In the genomic region with DNA sequence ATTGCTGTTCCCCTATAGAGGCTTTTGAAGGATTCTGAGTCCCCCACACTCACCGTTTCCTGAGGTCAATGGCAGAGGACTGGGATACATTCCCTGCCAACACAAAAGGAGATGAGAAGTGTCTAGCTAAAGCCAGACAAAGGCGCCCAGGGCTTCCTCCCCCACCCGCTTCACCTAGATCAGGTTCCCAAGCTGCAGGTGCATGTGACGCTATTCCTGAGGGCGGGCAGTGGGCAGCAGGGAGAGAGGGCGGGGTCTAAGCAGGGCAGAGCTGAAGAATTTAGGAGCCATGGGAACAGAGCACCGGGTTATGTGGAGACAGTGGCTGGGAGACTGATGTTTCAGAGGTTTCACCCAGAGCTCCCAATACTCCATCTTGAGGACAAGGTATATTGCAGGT, we compare ENCODE assay signal across 9 cellular contexts. TPM values are rescaled to one million over a fixed set of nuclear protein-coding genes. Genes with fewer than 3 reads are reported as not detected.
DNase-seq lines count a peak whose midpoint lies in the region; ATAC-seq lines count a peak whose summit lies in the region.
"Had no signal": no experiment of that assay in that cellular context is flagged by ENCODE, and none has a peak within 500 bp of the region (broad histone marks: within the 10 kb centered on the region; RNA-seq: fewer than 3 reads in every experiment).

No MANE protein-coding gene starts in this region.

- no peak for ATAC-seq in GM18519 (IDR thresholded peaks at IDR 0.05; ENCODE audit: low FRiP score, unreplicated experiment)
- ATAC-seq in HG03439 (IDR thresholded peaks at IDR 0.05; ENCODE audit: unreplicated experiment) = no peak

- H3K4me3 ChIP-seq in BLaER1 treated with 17β-estradiol and CSF1 and Interleukin-3, amounts not matched to agents 10 nM and 100 nM = no peak overlapping the region
- H3K4me3 ChIP-seq in adipocyte (ENCODE audit: low read length) = no peak overlapping the region
- H3K4me3 ChIP-seq in mesodermal cell (ENCODE audit: extremely low read depth, insufficient read depth, low read length, poor library complexity, severe bottlenecking) = no peak overlapping the region

- H3K4me2 ChIP-seq in BLaER1 treated with 17β-estradiol and CSF1 and Interleukin-3, amounts not matched to agents 10 nM and 100 nM = peak overlapping the region in 10 of 11 experiments; percentile 4 to 100 (median 98); a peak in 13 of 22 replicates

- peaks cover 68 to 82% (median 77%) of the 10 kb centered on the region in 10 experiments for H3K4me1 ChIP-seq in BLaER1 treated with 17β-estradiol and CSF1 and Interleukin-3, amounts not matched to agents 10 nM and 100 nM
- peaks cover 58% of the 10 kb centered on the region for H3K4me1 ChIP-seq in adipocyte (ENCODE audit: control insufficient read depth, insufficient read depth, low read length)
- H3K4me1 ChIP-seq in mesodermal cell (ENCODE audit: control insufficient read depth, insufficient read depth, low read length, poor library complexity, severe bottlenecking) = peaks cover 30% of the 10 kb centered on the region

- 0 out of 22 replicates have a peak overlapping the region, but pooled peaks of 1 of the 11 experiments have one; percentile 8 for H3K27ac ChIP-seq in BLaER1 treated with 17β-estradiol and CSF1 and Interleukin-3, amounts not matched to agents 10 nM and 100 nM
- peak overlapping the region; percentile 91 for H3K27ac ChIP-seq in mesodermal cell (ENCODE audit: low read depth, low read length, severe bottlenecking)

- 0 out of 22 replicates have a peak, but pooled peaks cover 0 to 5% (median 0%) of the 10 kb centered on the region in 11 experiments for H3K9me3 ChIP-seq in BLaER1 treated with 17β-estradiol and CSF1 and Interleukin-3, amounts not matched to agents 10 nM and 100 nM (replicated peaks in 1 of 11)
- H3K9me3 ChIP-seq in adipocyte (ENCODE audit: control insufficient read depth, low read length) (no peaks in the 10 kb centered on the region), mesodermal cell (ENCODE audit: control insufficient read depth, low read length) (no peaks in the 10 kb centered on the region)

- no peaks in the 10 kb centered on the region for H3K27me3 ChIP-seq in BLaER1 treated with 17β-estradiol and CSF1 and Interleukin-3, amounts not matched to agents 10 nM and 100 nM
- H3K27me3 ChIP-seq in adipocyte (replicated peaks; ENCODE audit: control insufficient read depth, insufficient read depth, low read length) = no peaks in the 10 kb centered on the region

- H4K20me1 ChIP-seq in BLaER1 treated with 17β-estradiol and CSF1 and Interleukin-3, amounts not matched to agents 10 nM and 100 nM = no peaks in the 10 kb centered on the region

- 92% methylated on average over 2 of the region's 7 CpGs; no CpG with 5 or more reads in 1 of the 2 experiments for WGBS in mesodermal cell (ENCODE audit: insufficient coverage in 2 of 2), 2 experiments

- no peak overlapping the region for H3K9ac ChIP-seq in BLaER1 treated with 17β-estradiol and CSF1 and Interleukin-3, amounts not matched to agents 10 nM and 100 nM
- peak overlapping the region; percentile 73 for H3K9ac ChIP-seq in adipocyte (ENCODE audit: low read length)

- DNase-seq in NCI-H1092 treated with DMSO at 0.1 percent for 48 hours (lab: John Stamatoyannopoulos, UW) (peak; percentile 41), adipocyte (ENCODE audit: low read depth) (no peak), activated gamma-delta T cell treated with Interleukin-2 at 50 U/mL for 16 hours (no peak), cerebellar cortex (ENCODE audit: low spot score) (no peak)
- DNase-seq: nucleus accumbens had no signal

- H3K36me3 ChIP-seq in BLaER1 treated with 17β-estradiol and CSF1 and Interleukin-3, amounts not matched to agents 10 nM and 100 nM = 0 out of 22 replicates have a peak, but pooled peaks cover 0 to 4% (median 0%) of the 10 kb centered on the region in 11 experiments
- H3K36me3 ChIP-seq in adipocyte (ENCODE audit: control insufficient read depth, insufficient read depth, low read length, severe bottlenecking) (no peaks in the 10 kb centered on the region), mesodermal cell (ENCODE audit: control insufficient read depth, insufficient read depth, low read length) (no peaks in the 10 kb centered on the region)

RNA-seq across cellular contexts. Expression of a gene that starts 6.0 kb away (rescaled TPM):
- polyA plus RNA-seq in mesodermal cell (2013, experiment 1 of 2) = 106 TPM
- polyA plus RNA-seq in mesodermal cell (2013, experiment 2 of 2) = 77.0 TPM

RNA-seq across cellular contexts. Expression of a gene that starts 36.4 kb away (rescaled TPM):
- 466 TPM for polyA plus RNA-seq in mesodermal cell (2013, experiment 1 of 2)
- 390 TPM for polyA plus RNA-seq in mesodermal cell (2013, experiment 2 of 2)

RNA-seq across cellular contexts. Expression of a gene that starts 42.9 kb away (rescaled TPM):
- not detected for polyA plus RNA-seq in mesodermal cell (2013, experiment 1 of 2)
- not detected for polyA plus RNA-seq in mesodermal cell (2013, experiment 2 of 2)

RNA-seq across cellular contexts. Expression of a gene that starts 50.1 kb away (rescaled TPM):
- polyA plus RNA-seq in mesodermal cell (2013, experiment 1 of 2) = 37.3 TPM
- 39.6 TPM for polyA plus RNA-seq in mesodermal cell (2013, experiment 2 of 2)
